18 cellular contexts compared by ENCODE assay signal in the genomic region with DNA sequence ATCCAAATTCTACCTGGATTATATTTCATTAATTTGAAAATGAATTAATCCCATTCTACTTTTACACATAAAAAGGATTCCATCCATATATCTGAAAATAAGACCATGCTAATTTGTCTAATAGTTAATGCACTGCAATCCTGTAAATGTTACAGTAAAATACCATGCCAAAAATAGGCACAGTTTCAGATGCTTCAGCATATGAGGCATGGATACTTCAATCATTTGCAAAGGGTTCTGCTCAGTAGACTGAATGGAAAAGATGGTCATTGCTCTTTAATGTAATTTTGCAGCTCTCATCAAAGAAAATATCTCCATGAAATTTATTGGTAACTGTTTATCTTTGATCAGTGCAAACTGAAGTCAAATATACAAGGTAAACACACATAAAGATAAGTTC.
DNase-seq lines count a peak whose midpoint lies in the region; ATAC-seq and TF ChIP-seq lines count a peak whose summit lies in the region.
"Had no signal": no experiment of that assay in that cellular context is flagged by ENCODE, and none has a peak within 500 bp of the region (broad histone marks: within the 10 kb centered on the region; RNA-seq: fewer than 3 reads in every experiment).

No MANE protein-coding gene starts in this region.

- ATAC-seq in psoas muscle: no peak

- no peak for DNase-seq in A673 (ENCODE audit: low spot score)
- peak; percentile 32 for DNase-seq in GM23248
- no peak for DNase-seq in psoas muscle
- no peak for DNase-seq in DMS 273 (lab: John Stamatoyannopoulos, UW; ENCODE audit: unreplicated experiment)
- no peak for DNase-seq in NCI-H1694 (lab: John Stamatoyannopoulos, UW)
- DNase-seq in activated CD8-positive, alpha-beta memory T cell treated with anti-CD3 and anti-CD28 coated beads for 24 hours: no peak
- DNase-seq: 8988T; BE2C; C1 segment of cervical spinal cord; Caco-2; CD4-positive, CD25-positive, alpha-beta regulatory T cell; CD8-positive, alpha-beta memory T cell; DMS153; DMS79; H9; Karpas-422 had no signal

- no peak overlapping the region for H3K4me3 ChIP-seq in A673 (ENCODE audit: low read depth, low read length, poor library complexity, severe bottlenecking)
- H3K4me3 ChIP-seq in GM23248: no peak overlapping the region
- H3K4me3 ChIP-seq in SU-DHL-6 (ENCODE audit: insufficient read depth, low read length, poor library complexity, severe bottlenecking): no peak overlapping the region
- H3K4me3 ChIP-seq in psoas muscle: peak overlapping the region; percentile 25

- no peaks in the 10 kb centered on the region for H3K79me2 ChIP-seq in GM23248 (ENCODE audit: insufficient read depth)
- no peaks in the 10 kb centered on the region for H3K79me2 ChIP-seq in SU-DHL-6 (ENCODE audit: insufficient read depth, low read length)

- H2AFZ ChIP-seq in GM23248 (no peak overlapping the region), SU-DHL-6 (ENCODE audit: low read depth, low read length, severe bottlenecking) (peak overlapping the region; percentile 71)

- H3K9me2 ChIP-seq in GM23248 (ENCODE audit: insufficient read depth) (no peaks in the 10 kb centered on the region), SU-DHL-6 (replicated peaks; ENCODE audit: insufficient read depth, low read length) (no peaks in the 10 kb centered on the region)

- H3K9me3 ChIP-seq in A673 (ENCODE audit: low read depth, low read length, poor library complexity, severe bottlenecking) (no peaks in the 10 kb centered on the region), GM23248 (ENCODE audit: low read depth) (no peaks in the 10 kb centered on the region), SU-DHL-6 (ENCODE audit: insufficient read depth, low read length) (no peaks in the 10 kb centered on the region), psoas muscle (no peaks in the 10 kb centered on the region)
- H3K9me3 ChIP-seq: BE2C, Caco-2 had no signal

- in situ Hi-C loops in GM23248 (cut with MboI): no loop called here

- peaks cover 22% of the 10 kb centered on the region for H3K4me1 ChIP-seq in A673 (ENCODE audit: insufficient read depth, low read length, poor library complexity, severe bottlenecking)
- peaks cover 18% of the 10 kb centered on the region for H3K4me1 ChIP-seq in GM23248 (ENCODE audit: insufficient read depth)
- peaks cover 10% of the 10 kb centered on the region for H3K4me1 ChIP-seq in psoas muscle
- H3K4me1 ChIP-seq: BE2C, Caco-2 had no signal

- H3K9ac ChIP-seq in GM23248: 0 out of 2 replicates have a peak overlapping the region, but pooled peaks have one; percentile 2
- H3K9ac ChIP-seq in SU-DHL-6 (ENCODE audit: low read length): no peak overlapping the region

- no peaks in the 10 kb centered on the region for H3K27me3 ChIP-seq in A673 (replicated peaks; ENCODE audit: insufficient read depth, low read depth, low read length, poor library complexity)
- no peaks in the 10 kb centered on the region for H3K27me3 ChIP-seq in GM23248 (replicated peaks; ENCODE audit: insufficient read depth)
- H3K27me3 ChIP-seq in SU-DHL-6 (ENCODE audit: low read length): no peaks in the 10 kb centered on the region
- no peaks in the 10 kb centered on the region for H3K27me3 ChIP-seq in psoas muscle (ENCODE audit: insufficient read depth in 3 of 3, low read length in 2 of 3)
- H3K27me3 ChIP-seq: BE2C had no signal

- H3K27ac ChIP-seq in A673 (ENCODE audit: low read depth, low read length, poor library complexity, severe bottlenecking): peak overlapping the region; percentile 72
- H3K27ac ChIP-seq in GM23248: peak overlapping the region; percentile 3; the same call in 1 of the 2 replicates
- H3K27ac ChIP-seq in SU-DHL-6 (ENCODE audit: low read depth, low read length): no peak overlapping the region
- no peak overlapping the region for H3K27ac ChIP-seq in psoas muscle
- H3K27ac ChIP-seq: HL-60 had no signal

- no peaks in the 10 kb centered on the region for H3K36me3 ChIP-seq in A673 (ENCODE audit: insufficient read depth, low read length, poor library complexity, severe bottlenecking)
- H3K36me3 ChIP-seq in GM23248 (ENCODE audit: low read depth): no peaks in the 10 kb centered on the region
- no peaks in the 10 kb centered on the region for H3K36me3 ChIP-seq in SU-DHL-6 (ENCODE audit: low read length)
- H3K36me3 ChIP-seq in psoas muscle (ENCODE audit: insufficient read depth in 1 of 2, low read depth in 1 of 2): no peaks in the 10 kb centered on the region
- H3K36me3 ChIP-seq: BE2C had no signal

- intact Hi-C loops in A673 (cut with micrococcal nuclease; ENCODE audit: unreplicated experiment): loop anchor here (10.0 kb wide), 1 partner anchor 296 kb away; no protein-coding TSS in a partner anchor
- intact Hi-C loops in psoas muscle (cut with DNase I): no loop called here

- H4K20me1 ChIP-seq in GM23248 (ENCODE audit: insufficient read depth): no peaks in the 10 kb centered on the region
- no peaks in the 10 kb centered on the region for H4K20me1 ChIP-seq in SU-DHL-6 (ENCODE audit: low read depth, low read length)

- BruUV-seq in A673 (replicated peaks; lab: Mats Ljungman, UMichigan): no TSS peak

- POLR2A ChIA-PET in A673 (lab: Charles Lee; ENCODE audit: low non-redundant PET): no interaction called here

- CTCF ChIA-PET in A673 (lab: Charles Lee): no interaction called here

- H3K4me2 ChIP-seq in GM23248 (ENCODE audit: unreplicated experiment): no peak overlapping the region
- H3K4me2 ChIP-seq in SU-DHL-6 (ENCODE audit: low read depth, low read length, poor library complexity, severe bottlenecking): no peak overlapping the region

- peaks cover 15% of the 10 kb centered on the region; the same call in 1 of the 2 replicates for H3F3A ChIP-seq in GM23248 (ENCODE audit: insufficient read depth)
- H3F3A ChIP-seq in SU-DHL-6 (ENCODE audit: insufficient read depth): peaks cover 7% of the 10 kb centered on the region; the same call in 1 of the 2 replicates

- TF ChIP-seq CTCF in A673 (conservative IDR thresholded peaks at IDR 0.05; ENCODE audit: low read depth, low read length) (no peak), SU-DHL-6 (IDR thresholded peaks at IDR 0.05; ENCODE audit: insufficient read depth, low read length, poor library complexity, severe bottlenecking) (no peak), psoas muscle (IDR thresholded peaks at IDR 0.05) (no peak)

Comparison
In these comparisons a context has a peak if more than half of its experiments do, and no peak if none do; other contexts are left out.
1. H3K27ac ChIP-seq: peak in A673 (single experiment) and GM23248 (single experiment); none in SU-DHL-6 (single experiment) and psoas muscle (single experiment).